ENCODE assay signal across 2 cellular contexts in genomic region chr10:77531441-77532001, GRCh38.
TF ChIP-seq lines count a peak whose summit lies in the region.

No MANE protein-coding gene starts in this region.

TF ChIP-seq in Ishikawa, 13 proteins besides CTCF, POLR2A, EP300 and RAD21 (continued from another document):
- TF ChIP-seq USF1 (IDR thresholded peaks at IDR 0.05), result peak; percentile 65
- no peak for TF ChIP-seq REST (IDR thresholded peaks at IDR 0.05; ENCODE audit: low read depth)

TF ChIP-seq in HepG2, 621 proteins besides CTCF, POLR2A, EP300 and RAD21 (continued from another document):
- TF ChIP-seq NFE2 (CRISPR knock-in tag; IDR thresholded peaks at IDR 0.05), result 0 out of 2 replicates have a peak, but pooled peaks have one; percentile 39
